ENCODE assay signal across 19 cellular contexts in genomic region chr16:57145964-57146647, GRCh38. TPM values are rescaled to one million over a fixed set of nuclear protein-coding genes. Genes with fewer than 3 reads are reported as not detected.
DNase-seq lines count a peak whose midpoint lies in the region; ATAC-seq, FAIRE-seq and TF ChIP-seq lines count a peak whose summit lies in the region.
"Had no signal": no experiment of that assay in that cellular context is flagged by ENCODE, and none has a peak within 500 bp of the region (broad histone marks: within the 10 kb centered on the region; RNA-seq: fewer than 3 reads in every experiment).

No MANE protein-coding gene starts in this region.

- H3K4ac ChIP-seq in H1 (replicated peaks; ENCODE audit: insufficient read length, low read depth, low read length): peak overlapping the region; percentile 6

- H4K20me1 ChIP-seq in Loucy (ENCODE audit: insufficient read depth, low read length, poor library complexity, severe bottlenecking) (no peaks in the 10 kb centered on the region), H1 (replicated peaks in 1 of 2; ENCODE audit: control insufficient read depth in 1 of 2, insufficient read depth in 2 of 2, low read length in 2 of 2) (no peaks in the 10 kb centered on the region)

- H3K9me3 ChIP-seq in Loucy (ENCODE audit: insufficient read depth, low read depth, low read length) (no peaks in the 10 kb centered on the region), H1 (ENCODE audit: insufficient read depth in 2 of 2, low read depth in 1 of 2, low read length in 1 of 2) (no peaks in the 10 kb centered on the region)
- H3K9me3 ChIP-seq: mucosa of descending colon, Peyer's patch had no signal

- peaks cover 12% of the 10 kb centered on the region for H3F3A ChIP-seq in Loucy (ENCODE audit: low read depth)

- H3K36me3 ChIP-seq in Loucy (ENCODE audit: insufficient read depth, low read length): peaks cover 7% of the 10 kb centered on the region; the same call in 1 of the 2 replicates
- H3K36me3 ChIP-seq in H1 (ENCODE audit: control insufficient read depth in 2 of 4, insufficient read depth in 4 of 4, low read length in 3 of 4): no peaks in the 10 kb centered on the region; a peak in 1 of 8 replicates

- H4K5ac ChIP-seq in H1 (ENCODE audit: insufficient read length, low read depth, low read length): no peak overlapping the region

- H3K4me3 ChIP-seq in Loucy (ENCODE audit: low read length, poor library complexity, severe bottlenecking) (peak overlapping the region; percentile 46), H1 (ENCODE audit: extremely low read depth in 1 of 4, insufficient read depth in 2 of 4, low read depth in 3 of 4, low read length in 4 of 4) (no peak overlapping the region)
- H3K4me3 ChIP-seq: hepatocyte, mucosa of descending colon, Peyer's patch had no signal

- peak overlapping the region; percentile 83 for H3K9ac ChIP-seq in Loucy (ENCODE audit: low read depth, low read length, poor library complexity, severe bottlenecking)
- no peak overlapping the region for H3K9ac ChIP-seq in H1 (replicated peaks in 1 of 4; ENCODE audit: extremely low read depth in 1 of 4, low read depth in 3 of 4, low read length in 3 of 4)

- no peaks in the 10 kb centered on the region for H3K23me2 ChIP-seq in H1 (ENCODE audit: low read depth, low read length)

- H2BK5ac ChIP-seq in H1 (ENCODE audit: low read depth, low read length): peak overlapping the region; percentile 74

- no peak for TF ChIP-seq RAD21 in H1 (IDR thresholded peaks at IDR 0.05 in 1 of 2, conservative IDR thresholded peaks at IDR 0.05 in 1 of 2; ENCODE audit: low read depth in 2 of 2, low read length in 2 of 2)

- 94% methylated on average over 25 of the region's 25 CpGs; no CpG with 5 or more reads in 1 of the 2 experiments for WGBS in H1 (ENCODE audit: extremely low coverage in 1 of 2, insufficient coverage in 1 of 2, insufficient read length in 1 of 2, insufficient replicate concordance in 2 of 2, low coverage in 1 of 2, low lambda C conversion rate in 2 of 2, missing lambda C conversion rate in 1 of 2), 2 experiments

- no peak for TF ChIP-seq POLR2A in H1 (IDR thresholded peaks at IDR 0.05; ENCODE audit: control extremely low read depth in 1 of 2, low read depth in 2 of 2, low read length in 2 of 2)

- H3K27ac ChIP-seq in H1 (ENCODE audit: low read depth, low read length): no peak overlapping the region
- H3K27ac ChIP-seq: hepatocyte, Peyer's patch had no signal

- H3K4me1 ChIP-seq in Loucy (ENCODE audit: insufficient read depth, low read length, poor library complexity, severe bottlenecking): peaks cover 86% of the 10 kb centered on the region
- peaks cover 8 to 31% (median 16%) of the 10 kb centered on the region in 4 experiments for H3K4me1 ChIP-seq in H1 (replicated peaks in 1 of 4; ENCODE audit: control insufficient read depth in 3 of 4, insufficient read depth in 4 of 4, low read length in 3 of 4)

- H2AK5ac ChIP-seq in H1 (ENCODE audit: low read depth, low read length): no peak overlapping the region; the same call in 1 of the 2 replicates

- H2BK20ac ChIP-seq in H1 (ENCODE audit: low read length): no peak overlapping the region

- H3K79me1 ChIP-seq in H1 (ENCODE audit: low read depth, low read length): no peaks in the 10 kb centered on the region

- no peak overlapping the region for H3K14ac ChIP-seq in H1 (ENCODE audit: insufficient read length)

- H3K27me3 ChIP-seq in Loucy (ENCODE audit: insufficient read depth, low read length, poor library complexity, severe bottlenecking) (no peaks in the 10 kb centered on the region), H1 (replicated peaks in 1 of 4; ENCODE audit: control insufficient read depth in 3 of 4, extremely low read depth in 1 of 4, insufficient read depth in 3 of 4, low read length in 3 of 4) (no peaks in the 10 kb centered on the region)
- H3K27me3 ChIP-seq: hepatocyte, Peyer's patch had no signal

- H3K56ac ChIP-seq in H1 (replicated peaks; ENCODE audit: insufficient read length, low read depth, low read length): no peak overlapping the region

- CTCF ChIA-PET in H1 (lab: Charles Lee; ENCODE audit: partially characterized antibody): interaction anchor here (0.9 to 2.4 kb wide), 6 partner anchors 10 to 53 kb away, joined by 3 to 9 read pairs (median 6); partner anchors contain the start of gene CPNE2

- DNase-seq in CD1c-positive myeloid dendritic cell (ENCODE audit: extremely low spot score) (peak; percentile 64), H1 (ENCODE audit: low read depth in 1 of 2, low spot score in 2 of 2) (no peak), posterior vena cava (ENCODE audit: low spot score) (peak; percentile 73)
- DNase-seq: activated CD4-positive, alpha-beta T cell treated with anti-CD3 and anti-CD28 coated beads, Interleukin-2, amount 50 U/mL, for 4 hours; activated naive CD4-positive, alpha-beta T cell treated with anti-CD3 and anti-CD28 coated beads, Interleukin-2, amount 50 U/mL, for 16 hours; activated T-cell treated with anti-CD3 and anti-CD28 coated beads, Interleukin-2, amount 50 U/mL, for 24 hours; GDM1; mucosa of descending colon; NCI-H2227 treated with DMSO at 0.1 percent for 48 hours; Peyer's patch; stimulated activated CD4-positive, alpha-beta T cell treated with anti-CD3 and anti-CD28 coated beads, Interleukin-1b, Interleukin-23, amount 100 ng/mL, for 48 hours; stimulated activated naive CD8-positive, alpha-beta T cell treated with anti-CD3 and anti-CD28 coated beads, Interleukin-15, amount 100 ng/mL, for 72 hours had no signal

- POLR2A ChIA-PET in H1 (lab: Charles Lee; ENCODE audit: partially characterized antibody): interaction anchor here (0.6 to 1.0 kb wide), 2 partner anchors 13 to 57 kb away, joined by 3 read pairs; no protein-coding TSS in a partner anchor

- ATAC-seq in GM18498 (IDR thresholded peaks at IDR 0.05; ENCODE audit: unreplicated experiment) (no peak), HG02938 (IDR thresholded peaks at IDR 0.05; ENCODE audit: unreplicated experiment) (no peak), HG02798 (IDR thresholded peaks at IDR 0.05; ENCODE audit: poor library complexity, unreplicated experiment) (no peak)

- H2BK12ac ChIP-seq in H1 (ENCODE audit: low read depth, low read length): peak overlapping the region; percentile 97; the same call in 1 of the 2 replicates

- intact Hi-C loops in posterior vena cava (cut with DNase I): no loop called here

- H3K23ac ChIP-seq in H1 (ENCODE audit: insufficient read length): no peak overlapping the region

- peaks cover 23% of the 10 kb centered on the region; the same call in 1 of the 2 replicates for H3K79me2 ChIP-seq in Loucy (ENCODE audit: insufficient read depth, low read length)
- H3K79me2 ChIP-seq in H1 (ENCODE audit: control insufficient read depth in 1 of 2, insufficient read depth in 2 of 2, low read length in 2 of 2): no peaks in the 10 kb centered on the region
- H3K79me2 ChIP-seq: hepatocyte had no signal

- no peak for TF ChIP-seq EP300 in H1 (IDR thresholded peaks at IDR 0.05; ENCODE audit: borderline replicate concordance in 1 of 2, low read depth in 2 of 2, low read length in 2 of 2)

- no peak for TF ChIP-seq CTCF in Loucy (conservative IDR thresholded peaks at IDR 0.05; ENCODE audit: low read length)
- no peak for TF ChIP-seq CTCF in H1 (IDR thresholded peaks at IDR 0.05; ENCODE audit: control extremely low read depth in 1 of 3, insufficient read depth in 1 of 3, low read depth in 1 of 3, low read length in 3 of 3)

- peak overlapping the region; percentile 1; the same call in 1 of the 2 replicates for H3K18ac ChIP-seq in H1 (ENCODE audit: extremely low read depth, low read length)

- FAIRE-seq in H1 (lab: Jason Lieb, UNC): no peak
- FAIRE-seq: astrocyte, keratinocyte had no signal

- H2BK15ac ChIP-seq in H1 (ENCODE audit: low read length): peak overlapping the region; percentile 77

- no peak overlapping the region for H4K8ac ChIP-seq in H1 (ENCODE audit: extremely low read depth, insufficient read depth, low read length)

- no peak overlapping the region for H2BK120ac ChIP-seq in H1 (replicated peaks; ENCODE audit: low read depth, low read length)

- peak overlapping the region; percentile 4 for H4K91ac ChIP-seq in H1 (replicated peaks; ENCODE audit: insufficient read length, low read length)

- H2AFZ ChIP-seq in Loucy (ENCODE audit: low read length): no peak overlapping the region
- no peak overlapping the region for H2AFZ ChIP-seq in H1 (ENCODE audit: low read length)
- H2AFZ ChIP-seq: hepatocyte had no signal

- H3K4me2 ChIP-seq in Loucy (ENCODE audit: low read depth, low read length, poor library complexity, severe bottlenecking) (peak overlapping the region; percentile 79), H1 (ENCODE audit: insufficient read depth in 1 of 2, low read depth in 2 of 2, low read length in 2 of 2) (no peak overlapping the region)
- H3K4me2 ChIP-seq: hepatocyte had no signal

- H3K9me2 ChIP-seq in Loucy (replicated peaks; ENCODE audit: low read depth, low read length): no peaks in the 10 kb centered on the region

RNA-seq across cellular contexts. Expression of gene PSME3IP1, which starts 39.7 kb away (rescaled TPM):
- total RNA-seq in H1 (2021; fragmentation: NEBNext Ultra II Directional; extraction: Animal tissue kit (Norgen Biotek cat#: 25700)): 93.1 and 95.1 TPM in 2 replicates
- polyA plus RNA-seq in H1 (2011; rRNA removed): 98.3 and 117 TPM in 2 replicates
- 123 TPM for polyA plus RNA-seq in H1 (2011; cell fraction: cytosol; rRNA removed)
- polyA plus RNA-seq in H1 (2011; cell fraction: nucleus; rRNA removed): 179 TPM
- 86.9 to 108 TPM (median 91.2 TPM) in 4 replicates for polyA plus RNA-seq in H1 (2012, experiment 1 of 2)
- 31.9 TPM for polyA plus RNA-seq in H1 (2012, experiment 2 of 2)
- polyA plus RNA-seq in H1 (2013, experiment 1 of 2): 102 TPM
- polyA plus RNA-seq in H1 (2013, experiment 2 of 2): 97.3 TPM
- 74.9 and 95.6 TPM in 2 replicates for polyA minus RNA-seq in H1 (2011; rRNA and poly(A)+ RNA removed)
- polyA minus RNA-seq in H1 (2011; cell fraction: cytosol; rRNA and poly(A)+ RNA removed): 52.8 TPM
- polyA minus RNA-seq in H1 (2011; cell fraction: nucleus; rRNA and poly(A)+ RNA removed): 49.9 TPM
- 10 to 100 TPM; 56.0 to 56.1 TPM for total RNA-seq in posterior vena cava

RNA-seq across cellular contexts. Expression of gene RSPRY1, which starts 40.0 kb away (rescaled TPM):
- 32.5 and 34.2 TPM in 2 replicates for total RNA-seq in H1 (2021; fragmentation: NEBNext Ultra II Directional; extraction: Animal tissue kit (Norgen Biotek cat#: 25700))
- 9.1 and 11.5 TPM in 2 replicates for polyA plus RNA-seq in H1 (2011; rRNA removed)
- 12.8 TPM for polyA plus RNA-seq in H1 (2011; cell fraction: cytosol; rRNA removed)
- 13.4 TPM for polyA plus RNA-seq in H1 (2011; cell fraction: nucleus; rRNA removed)
- polyA plus RNA-seq in H1 (2012, experiment 1 of 2): 14.1 to 20.5 TPM (median 19.2 TPM) in 4 replicates
- 1.5 TPM for polyA plus RNA-seq in H1 (2012, experiment 2 of 2)
- polyA plus RNA-seq in H1 (2013, experiment 1 of 2): 40.3 TPM
- polyA plus RNA-seq in H1 (2013, experiment 2 of 2): 43.4 TPM
- polyA minus RNA-seq in H1 (2011; rRNA and poly(A)+ RNA removed): 95.2 and 95.6 TPM in 2 replicates
- 33.5 TPM for polyA minus RNA-seq in H1 (2011; cell fraction: cytosol; rRNA and poly(A)+ RNA removed)
- polyA minus RNA-seq in H1 (2011; cell fraction: nucleus; rRNA and poly(A)+ RNA removed): 45.2 TPM
- total RNA-seq in posterior vena cava: 10 to 100 TPM; 26.8 to 27.6 TPM

RNA-seq across cellular contexts. Expression of gene CPNE2, which starts 53.7 kb away (rescaled TPM):
- total RNA-seq in H1 (2021; fragmentation: NEBNext Ultra II Directional; extraction: Animal tissue kit (Norgen Biotek cat#: 25700)): 10.6 and 11.6 TPM in 2 replicates
- 38.0 and 39.5 TPM in 2 replicates for polyA plus RNA-seq in H1 (2011; rRNA removed)
- 23.2 TPM for polyA plus RNA-seq in H1 (2011; cell fraction: cytosol; rRNA removed)
- polyA plus RNA-seq in H1 (2011; cell fraction: nucleus; rRNA removed): 22.3 TPM
- 11.1 to 18.8 TPM (median 16.3 TPM) in 4 replicates for polyA plus RNA-seq in H1 (2012, experiment 1 of 2)
- 20.5 TPM for polyA plus RNA-seq in H1 (2012, experiment 2 of 2)
- 26.2 TPM for polyA plus RNA-seq in H1 (2013, experiment 1 of 2)
- polyA plus RNA-seq in H1 (2013, experiment 2 of 2): 24.6 TPM
- 16.1 and 18.7 TPM in 2 replicates for polyA minus RNA-seq in H1 (2011; rRNA and poly(A)+ RNA removed)
- 11.2 TPM for polyA minus RNA-seq in H1 (2011; cell fraction: cytosol; rRNA and poly(A)+ RNA removed)
- polyA minus RNA-seq in H1 (2011; cell fraction: nucleus; rRNA and poly(A)+ RNA removed): 9.8 TPM
- 10 to 100 TPM; 26.7 to 28.4 TPM for total RNA-seq in posterior vena cava

Comparison
In these comparisons a context has a peak if more than half of its experiments do, and no peak if none do; other contexts are left out.
1. DNase-seq: peak in CD1c-positive myeloid dendritic cell (single experiment) and posterior vena cava (single experiment); none in H1 (0 of 2).